ENCODE assay signal across 8 cellular contexts in the genomic region with DNA sequence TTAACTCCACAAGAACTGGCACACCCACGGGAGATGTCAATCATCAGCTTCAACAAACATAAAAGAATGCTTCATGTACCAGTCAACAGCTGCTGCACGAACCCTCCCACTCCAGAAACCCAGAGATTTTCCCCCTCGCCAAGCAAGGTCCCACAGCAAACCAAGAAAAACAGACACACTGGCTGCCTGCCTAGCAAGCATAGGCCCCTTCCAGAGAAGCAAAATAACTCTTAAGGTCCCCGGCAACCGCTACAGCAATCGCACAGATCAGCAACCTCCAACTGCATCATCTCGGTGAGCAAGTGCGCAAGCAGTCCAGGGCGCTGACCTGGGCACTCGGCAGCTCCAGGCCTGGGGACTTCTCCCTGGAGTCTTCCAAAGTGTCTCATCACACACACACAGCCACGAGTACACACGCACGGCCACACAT.
DNase-seq lines count a peak whose midpoint lies in the region; ATAC-seq and TF ChIP-seq lines count a peak whose summit lies in the region.

No MANE protein-coding gene starts in this region.

- no peak overlapping the region for H3K4me3 ChIP-seq in lower leg skin (ENCODE audit: low read depth, poor library complexity, severe bottlenecking)

- 65 to 68% methylated on average over 12 to 13 of the region's 13 CpGs for WGBS in lower leg skin, 2 donors

- TF ChIP-seq CTCF in chondrocyte (IDR thresholded peaks at IDR 0.05) (no peak), mesothelial cell of epicardium (IDR thresholded peaks at IDR 0.05; ENCODE audit: unreplicated experiment) (no peak), lower leg skin (IDR thresholded peaks at IDR 0.05) (no peak)

- H3K4me1 Mint-ChIP-seq in activated CD4-positive, alpha-beta T cell treated with anti-CD3 and anti-CD28 coated beads, Interleukin-2, amount 10 ng/mL, durations not matched to agents 24 days and 14 days, result peaks cover 19% of the 10 kb centered on the region
- H3K4me1 Mint-ChIP-seq in chondrocyte (ENCODE audit: low read depth), result peaks cover 78% of the 10 kb centered on the region
- H3K4me1 Mint-ChIP-seq in mesothelial cell of epicardium, result peaks cover 23% of the 10 kb centered on the region

- peak overlapping the region; percentile 55 for H3K27ac Mint-ChIP-seq in activated CD4-positive, alpha-beta T cell treated with anti-CD3 and anti-CD28 coated beads, Interleukin-2, amount 10 ng/mL, durations not matched to agents 24 days and 14 days
- H3K27ac Mint-ChIP-seq in chondrocyte (ENCODE audit: unreplicated experiment) (peak overlapping the region; percentile 93), mesothelial cell of epicardium (peak overlapping the region; percentile 57)

- no peaks in the 10 kb centered on the region for H3K9me3 Mint-ChIP-seq in activated CD4-positive, alpha-beta T cell treated with anti-CD3 and anti-CD28 coated beads, Interleukin-2, amount 10 ng/mL, durations not matched to agents 24 days and 14 days
- H3K9me3 Mint-ChIP-seq in chondrocyte (ENCODE audit: low read depth), result no peaks in the 10 kb centered on the region
- no peaks in the 10 kb centered on the region for H3K9me3 Mint-ChIP-seq in mesothelial cell of epicardium

- TF ChIP-seq POLR2A in lower leg skin (IDR thresholded peaks at IDR 0.05), result no peak

- DNase-seq in activated CD4-positive, alpha-beta T cell treated with anti-CD3 and anti-CD28 coated beads, Interleukin-2, amount 10 ng/mL, durations not matched to agents 24 days and 14 days, result no peak
- DNase-seq in activated CD4-positive, alpha-beta T cell treated with anti-CD3 and anti-CD28 coated beads for 1 hour, result no peak
- peak; percentile 88 for DNase-seq in chondrocyte (ENCODE audit: low spot score)
- DNase-seq in mesothelial cell of epicardium (ENCODE audit: low spot score in 2 of 2, unreplicated experiment in 2 of 2), result no peak
- no peak for DNase-seq in lower leg skin (ENCODE audit: low spot score in 2 of 2)
- no peak for DNase-seq in central memory CD4-positive, alpha-beta T cell

- no peaks in the 10 kb centered on the region for H3K27me3 Mint-ChIP-seq in activated CD4-positive, alpha-beta T cell treated with anti-CD3 and anti-CD28 coated beads, Interleukin-2, amount 10 ng/mL, durations not matched to agents 24 days and 14 days
- H3K27me3 Mint-ChIP-seq in chondrocyte (ENCODE audit: low read depth) (no peaks in the 10 kb centered on the region), mesothelial cell of epicardium (ENCODE audit: low read depth) (no peaks in the 10 kb centered on the region)

- peaks cover 49% of the 10 kb centered on the region for H3K36me3 Mint-ChIP-seq in activated CD4-positive, alpha-beta T cell treated with anti-CD3 and anti-CD28 coated beads, Interleukin-2, amount 10 ng/mL, durations not matched to agents 24 days and 14 days (ENCODE audit: low read depth)
- H3K36me3 Mint-ChIP-seq in chondrocyte (ENCODE audit: low read depth) (peaks cover 23% of the 10 kb centered on the region), mesothelial cell of epicardium (peaks cover 49% of the 10 kb centered on the region)

- intact Hi-C loops in activated CD4-positive, alpha-beta T cell treated with anti-CD3 and anti-CD28 coated beads, Interleukin-2, amount 10 ng/mL, durations not matched to agents 24 days and 14 days (cut with micrococcal nuclease), result no loop called here
- intact Hi-C loops in lower leg skin (cut with DNase I; ENCODE audit: low total_unique reads), result no loop called here

- H3K4me3 Mint-ChIP-seq in activated CD4-positive, alpha-beta T cell treated with anti-CD3 and anti-CD28 coated beads, Interleukin-2, amount 10 ng/mL, durations not matched to agents 24 days and 14 days, result no peak overlapping the region
- H3K4me3 Mint-ChIP-seq in chondrocyte (ENCODE audit: unreplicated experiment), result peak overlapping the region; percentile 1
- H3K4me3 Mint-ChIP-seq in mesothelial cell of epicardium, result no peak overlapping the region

- peak overlapping the region; percentile 72 for H3K27ac ChIP-seq in temporal lobe (ENCODE audit: low read depth, low read length)

- ATAC-seq in HG03460 (IDR thresholded peaks at IDR 0.05; ENCODE audit: unreplicated experiment), result no peak
